21 cellular contexts compared by ENCODE assay signal in genomic region chr4:189022441-189023035, GRCh38.
DNase-seq lines count a peak whose midpoint lies in the region; ATAC-seq and TF ChIP-seq lines count a peak whose summit lies in the region.
"Had no signal": no experiment of that assay in that cellular context is flagged by ENCODE, and none has a peak within 500 bp of the region (broad histone marks: within the 10 kb centered on the region; RNA-seq: fewer than 3 reads in every experiment).

No MANE protein-coding gene starts in this region.

- H3K9ac ChIP-seq in adipocyte (ENCODE audit: low read length), result peak overlapping the region; percentile 61

- TF ChIP-seq CTCF in MCF 10A (IDR thresholded peaks at IDR 0.05; ENCODE audit: unreplicated experiment), result no peak
- no peak for TF ChIP-seq CTCF in breast epithelium (IDR thresholded peaks at IDR 0.05)

- no peak overlapping the region for H3K27ac ChIP-seq in breast epithelium
- H3K27ac ChIP-seq: 22Rv1, heart right ventricle, left lung, thyroid gland, WERI-Rb-1 had no signal

- H3K9me3 ChIP-seq in breast epithelium, result no peaks in the 10 kb centered on the region
- H3K9me3 ChIP-seq in adipocyte (ENCODE audit: control insufficient read depth, low read length), result no peaks in the 10 kb centered on the region
- no peaks in the 10 kb centered on the region for H3K9me3 ChIP-seq in HAP-1
- H3K9me3 ChIP-seq: left lung, thyroid gland had no signal

- H3K4me1 Mint-ChIP-seq in MCF 10A (ENCODE audit: insufficient read depth, unreplicated experiment), result peaks cover 15% of the 10 kb centered on the region
- no peaks in the 10 kb centered on the region for H3K4me1 Mint-ChIP-seq in effector memory CD8-positive, alpha-beta T cell (ENCODE audit: low read depth in 2 of 2)
- H3K4me1 Mint-ChIP-seq: central memory CD8-positive, alpha-beta T cell; naive thymus-derived CD4-positive, alpha-beta T cell had no signal

- BruUV-seq in MCF 10A (replicated peaks; lab: Mats Ljungman, UMichigan), result no TSS peak

- no peak for ATAC-seq in effector memory CD8-positive, alpha-beta T cell (replicated peaks)
- ATAC-seq: heart right ventricle; left lung; naive thymus-derived CD4-positive, alpha-beta T cell had no signal

- H3K27me3 ChIP-seq in breast epithelium (no peaks in the 10 kb centered on the region), adipocyte (replicated peaks; ENCODE audit: control insufficient read depth, insufficient read depth, low read length) (no peaks in the 10 kb centered on the region), HAP-1 (ENCODE audit: low read depth) (no peaks in the 10 kb centered on the region)
- H3K27me3 ChIP-seq: heart right ventricle, left lung, thyroid gland had no signal

- no peak for TF ChIP-seq POLR2A in breast epithelium (IDR thresholded peaks at IDR 0.05)

- no peak overlapping the region for H3K27ac Mint-ChIP-seq in MCF 10A (ENCODE audit: low read depth, unreplicated experiment)
- no peak overlapping the region for H3K27ac Mint-ChIP-seq in effector memory CD8-positive, alpha-beta T cell
- H3K27ac Mint-ChIP-seq: activated naive CD4-positive, alpha-beta T cell treated with anti-CD3 and anti-CD28 coated beads for 36 hours; naive thymus-derived CD4-positive, alpha-beta T cell had no signal

- DNase-seq in MCF 10A (ENCODE audit: unreplicated experiment) (peak; percentile 38), breast epithelium (ENCODE audit: low spot score in 2 of 2) (no peak), adipocyte (ENCODE audit: low read depth) (peak; percentile 36), islet precursor cell (peak; percentile 84), NCI-H2081 treated with DMSO at 0.1 percent for 48 hours (lab: John Stamatoyannopoulos, UW) (no peak), HAP-1 (ENCODE audit: low spot score in 2 of 2) (no peak), 8988T (no peak)
- no peak for DNase-seq in effector memory CD8-positive, alpha-beta T cell
- DNase-seq: activated CD8-positive, alpha-beta memory T cell treated with anti-CD3 and anti-CD28 coated beads, Interleukin-2, amount 50 U/mL, for 48 hours; activated naive CD4-positive, alpha-beta T cell treated with anti-CD3 and anti-CD28 coated beads for 36 hours; COR-L47; heart right ventricle; left lung; naive thymus-derived CD4-positive, alpha-beta T cell; NCI-H1417 treated with DMSO at 0.1 percent for 48 hours; NCI-H510A treated with DMSO at 0.1 percent for 48 hours; OCI-M1; WERI-Rb-1 had no signal

- H3K27me3 Mint-ChIP-seq in MCF 10A (ENCODE audit: insufficient read depth, unreplicated experiment), result no peaks in the 10 kb centered on the region
- H3K27me3 Mint-ChIP-seq in effector memory CD8-positive, alpha-beta T cell, result no peaks in the 10 kb centered on the region
- H3K27me3 Mint-ChIP-seq: central memory CD8-positive, alpha-beta T cell; naive thymus-derived CD4-positive, alpha-beta T cell had no signal

- H3K4me1 ChIP-seq in breast epithelium (no peaks in the 10 kb centered on the region), adipocyte (ENCODE audit: control insufficient read depth, insufficient read depth, low read length) (peaks cover 13% of the 10 kb centered on the region), HAP-1 (no peaks in the 10 kb centered on the region)
- H3K4me1 ChIP-seq: heart right ventricle, left lung had no signal

- no peaks in the 10 kb centered on the region for H3K36me3 Mint-ChIP-seq in MCF 10A (ENCODE audit: insufficient read depth, unreplicated experiment)
- H3K36me3 Mint-ChIP-seq in effector memory CD8-positive, alpha-beta T cell (ENCODE audit: insufficient read depth), result no peaks in the 10 kb centered on the region
- H3K36me3 Mint-ChIP-seq: naive thymus-derived CD4-positive, alpha-beta T cell had no signal

- CTCF ChIA-PET in MCF 10A (lab: Yijun Ruan, JAX), result interaction anchor here (0.9 to 1.8 kb wide), 3 partner anchors 9 to 1415 kb away, joined by 3 to 4 read pairs (median 3); no protein-coding TSS in a partner anchor

- H3K4me3 Mint-ChIP-seq in MCF 10A (ENCODE audit: unreplicated experiment), result no peak overlapping the region
- no peak overlapping the region for H3K4me3 Mint-ChIP-seq in effector memory CD8-positive, alpha-beta T cell
- H3K4me3 Mint-ChIP-seq: activated naive CD4-positive, alpha-beta T cell treated with anti-CD3 and anti-CD28 coated beads for 36 hours; central memory CD8-positive, alpha-beta T cell; naive thymus-derived CD4-positive, alpha-beta T cell had no signal

- H3K36me3 ChIP-seq in breast epithelium (no peaks in the 10 kb centered on the region), adipocyte (ENCODE audit: control insufficient read depth, insufficient read depth, low read length, severe bottlenecking) (no peaks in the 10 kb centered on the region), HAP-1 (replicated peaks) (no peaks in the 10 kb centered on the region)
- H3K36me3 ChIP-seq: heart right ventricle, left lung, thyroid gland, WERI-Rb-1 had no signal

- intact Hi-C loops in MCF 10A (cut with micrococcal nuclease) (no loop called here), breast epithelium (cut with DNase I; ENCODE audit: low total_unique reads) (no loop called here)

- H3K9me3 Mint-ChIP-seq in MCF 10A (ENCODE audit: unreplicated experiment), result no peaks in the 10 kb centered on the region
- H3K9me3 Mint-ChIP-seq in effector memory CD8-positive, alpha-beta T cell, result peaks cover 6 to 10% of the 10 kb centered on the region in 2 donors

- POLR2A ChIA-PET in MCF 10A (lab: Yijun Ruan, JAX), result no interaction called here

- in situ Hi-C loops in HAP-1 (cut with MboI; ENCODE audit: low sequenced_read_pairs), result no loop called here

- H3K4me3 ChIP-seq in breast epithelium, result no peak overlapping the region
- H3K4me3 ChIP-seq in adipocyte (ENCODE audit: low read length), result peak overlapping the region; percentile 54
- H3K4me3 ChIP-seq in HAP-1, result no peak overlapping the region
- H3K4me3 ChIP-seq: heart right ventricle, left lung, thyroid gland had no signal

Comparison
In these comparisons a context has a peak if more than half of its experiments do, and no peak if none do; other contexts are left out.
1. DNase-seq: peak in MCF 10A (single experiment), adipocyte (single experiment) and islet precursor cell (single experiment); none in breast epithelium (0 of 2), effector memory CD8-positive, alpha-beta T cell (0 of 3), NCI-H2081 treated with DMSO at 0.1 percent for 48 hours (single experiment), HAP-1 (0 of 2) and 8988T (single experiment).